19 cellular contexts compared by ENCODE assay signal in genomic region chr14:23881292-23881691, GRCh38.
DNase-seq lines count a peak whose midpoint lies in the region; ATAC-seq and TF ChIP-seq lines count a peak whose summit lies in the region.
"Had no signal": no experiment of that assay in that cellular context is flagged by ENCODE, and none has a peak within 500 bp of the region (broad histone marks: within the 10 kb centered on the region; RNA-seq: fewer than 3 reads in every experiment).

No MANE protein-coding gene starts in this region.

- intact Hi-C loops in transverse colon (cut with DNase I; ENCODE audit: low total_unique reads): no loop called here

- WGBS in transverse colon (ENCODE audit: low coverage in 1 of 2), 2 donors: 78% methylated on average over 1 of the region's 1 CpG; no CpG with 5 or more reads in 1 of the 2 donors

- H3K4me1 ChIP-seq in adipocyte (ENCODE audit: control insufficient read depth, insufficient read depth, low read length): no peaks in the 10 kb centered on the region
- H3K4me1 ChIP-seq in transverse colon: peaks cover 0 to 18% (median 0%) of the 10 kb centered on the region in 4 donors
- H3K4me1 ChIP-seq: BLaER1 had no signal

- no peak overlapping the region for H3K27ac ChIP-seq in transverse colon
- H3K27ac ChIP-seq: BLaER1 had no signal

- TF ChIP-seq CTCF in kidney epithelial cell (IDR thresholded peaks at IDR 0.05; ENCODE audit: insufficient read depth, low read length, poor library complexity, severe bottlenecking) (no peak), transverse colon (IDR thresholded peaks at IDR 0.05) (no peak)

- peak; percentile 49 for DNase-seq in GM04503 (ENCODE audit: low read depth)
- DNase-seq in adipocyte (ENCODE audit: low read depth): peak; percentile 14
- peak; percentile 14 for DNase-seq in kidney epithelial cell (ENCODE audit: low read depth)
- DNase-seq in renal cortical epithelial cell (ENCODE audit: low read depth): peak; percentile 52
- DNase-seq in NCI-H146 treated with DMSO at 0.1 percent for 48 hours (lab: John Stamatoyannopoulos, UW; ENCODE audit: unreplicated experiment): no peak
- DNase-seq in nucleus accumbens (lab: John Stamatoyannopoulos, UW): no peak
- no peak for DNase-seq in transverse colon
- DNase-seq: ACHN; CD8-positive, alpha-beta T cell; DMS79 treated with DMSO at 0.1 percent for 48 hours; H7; Kasumi-1; NCI-H1105 treated with DMSO at 0.1 percent for 48 hours; NCI-H187; NCI-H69; SHP77 treated with DMSO at 0.1 percent for 48 hours had no signal

- no peak for ATAC-seq in HG02759 (IDR thresholded peaks at IDR 0.05; ENCODE audit: unreplicated experiment)
- ATAC-seq: CD8-positive, alpha-beta T cell; SK-N-SH treated with all-trans-retinoic acid at 6 μM for 48 hours had no signal

- no peaks in the 10 kb centered on the region for H3K27me3 ChIP-seq in adipocyte (replicated peaks; ENCODE audit: control insufficient read depth, insufficient read depth, low read length)
- H3K27me3 ChIP-seq in kidney epithelial cell (ENCODE audit: control insufficient read depth, insufficient read depth, low read length): no peaks in the 10 kb centered on the region
- H3K27me3 ChIP-seq in transverse colon: no peaks in the 10 kb centered on the region
- H3K27me3 ChIP-seq: BLaER1 had no signal

- no peaks in the 10 kb centered on the region for H3K36me3 ChIP-seq in adipocyte (ENCODE audit: control insufficient read depth, insufficient read depth, low read length, severe bottlenecking)
- no peaks in the 10 kb centered on the region for H3K36me3 ChIP-seq in kidney epithelial cell (ENCODE audit: control insufficient read depth, insufficient read depth, low read length)
- no peaks in the 10 kb centered on the region for H3K36me3 ChIP-seq in transverse colon
- H3K36me3 ChIP-seq: BLaER1 had no signal

- no peak overlapping the region for H3K4me3 ChIP-seq in adipocyte (ENCODE audit: low read length)
- no peak overlapping the region for H3K4me3 ChIP-seq in kidney epithelial cell (ENCODE audit: low read depth, low read length)
- no peak overlapping the region for H3K4me3 ChIP-seq in transverse colon
- H3K4me3 ChIP-seq: BLaER1 had no signal

- no peak for TF ChIP-seq POLR2A in transverse colon (IDR thresholded peaks at IDR 0.05)

- TF ChIP-seq EP300 in transverse colon (IDR thresholded peaks at IDR 0.05; ENCODE audit: low read depth): no peak

- in situ Hi-C loops in transverse colon (cut with MboI; ENCODE audit: low pct_ligation_motif_present in 1 of 4, low pct_unique_long_range_greater_than_20kb in 1 of 4, low sequenced_read_pairs in 3 of 4): no loop called here

- no peaks in the 10 kb centered on the region for H3K9me3 ChIP-seq in adipocyte (ENCODE audit: control insufficient read depth, low read length)
- H3K9me3 ChIP-seq in transverse colon: no peaks in the 10 kb centered on the region
- H3K9me3 ChIP-seq: BLaER1 had no signal

- no peak overlapping the region for H3K9ac ChIP-seq in adipocyte (ENCODE audit: low read length)
- H3K9ac ChIP-seq: BLaER1 had no signal

Comparison
In these comparisons a context has a peak if more than half of its experiments do, and no peak if none do; other contexts are left out.
1. DNase-seq: peak in GM04503 (single experiment), adipocyte (single experiment), kidney epithelial cell (single experiment) and renal cortical epithelial cell (single experiment); none in NCI-H146 treated with DMSO at 0.1 percent for 48 hours (single experiment), nucleus accumbens (0 of 56) and transverse colon (single experiment).